In genomic region chr9:129608561-129609481, GRCh38 we compare ENCODE assay signal across 10 cellular contexts. TPM values are rescaled to one million over a fixed set of nuclear protein-coding genes. Genes with fewer than 3 reads are reported as not detected.
DNase-seq lines count a peak whose midpoint lies in the region; ATAC-seq, FAIRE-seq and TF ChIP-seq lines count a peak whose summit lies in the region.
"Had no signal": no experiment of that assay in that cellular context is flagged by ENCODE, and none has a peak within 500 bp of the region (broad histone marks: within the 10 kb centered on the region; RNA-seq: fewer than 3 reads in every experiment).

No MANE protein-coding gene starts in this region.

- CTCF ChIA-PET in K562 (lab: Yijun Ruan, JAX; ENCODE audit: low intra/inter-chr PET ratio): interaction anchor here (0.6 to 3.3 kb wide), 5 partner anchors 33 to 478 kb away, joined by 3 to 53 read pairs (median 4); partner anchors contain the start of gene ASB6

- peak overlapping the region; percentile 88 for H2AK5ac ChIP-seq in mesendoderm (ENCODE audit: low read length)

- no peak overlapping the region for H4K8ac ChIP-seq in mesendoderm (ENCODE audit: low read depth, low read length)

- peaks cover 11 to 75% of the 10 kb centered on the region in 2 experiments; a peak in 4 of 5 replicates for H3K4me1 ChIP-seq in K562 (replicated peaks in 1 of 2; ENCODE audit: control insufficient read depth in 2 of 2, insufficient read depth in 2 of 2, low read length in 2 of 2)
- peaks cover 9% of the 10 kb centered on the region for H3K4me1 ChIP-seq in mesendoderm (ENCODE audit: control insufficient read depth, low read depth, low read length)

- in situ Hi-C loops in K562 (cut with MboI): loop anchor here (5.0 to 25.0 kb wide), 3 partner anchors 47 to 272 kb away; no protein-coding TSS in a partner anchor

- no peak for TF ChIP-seq RAD21 in K562 (CRISPR knock-in tag; conservative IDR thresholded peaks at IDR 0.05 in 1 of 2, IDR thresholded peaks at IDR 0.05 in 1 of 2)

- H2BK120ac ChIP-seq in mesendoderm (ENCODE audit: low read depth, low read length): no peak overlapping the region

- no peak for TF ChIP-seq EP300 in K562 (IDR thresholded peaks at IDR 0.05; ENCODE audit: low read length)

- POLR2A ChIA-PET in K562 (lab: Yijun Ruan, JAX): interaction anchor here (0.7 to 1.7 kb wide), 4 partner anchors 99 to 470 kb away, joined by 4 to 6 read pairs (median 5); no protein-coding TSS in a partner anchor

- H3K4me3 ChIP-seq in HL-60 (replicated peaks; ENCODE audit: insufficient read depth, low read length) (no peak overlapping the region), K562 (no peak overlapping the region), mesendoderm (ENCODE audit: low read length) (no peak overlapping the region)

- no TSS peak for BruUV-seq in K562 (replicated peaks; lab: Mats Ljungman, UMichigan)

- no peaks in the 10 kb centered on the region for H3K27me3 ChIP-seq in HL-60 (ENCODE audit: insufficient read depth, poor library complexity, severe bottlenecking)
- peaks cover 0 to 24% of the 10 kb centered on the region in 2 experiments; a peak in 2 of 5 replicates for H3K27me3 ChIP-seq in K562 (ENCODE audit: control insufficient read depth in 2 of 2, insufficient read depth in 2 of 2, low read length in 2 of 2)
- no peaks in the 10 kb centered on the region for H3K27me3 ChIP-seq in mesendoderm (ENCODE audit: insufficient read depth, low read length, poor library complexity)

- no peak overlapping the region for H2AFZ ChIP-seq in K562 (ENCODE audit: low read depth, low read length)

- H3K27ac ChIP-seq in HL-60 (replicated peaks): peak overlapping the region; percentile 58; the same call in 1 of the 2 replicates
- H3K27ac ChIP-seq in K562 (ENCODE audit: extremely low read depth, low read depth, low read length): no peak overlapping the region
- H3K27ac ChIP-seq in mesendoderm (ENCODE audit: low read depth, low read length): no peak overlapping the region
- H3K27ac ChIP-seq in temporal lobe (ENCODE audit: low read depth, low read length): peak overlapping the region; percentile 1

- no peak for TF ChIP-seq CTCF in HL-60 (IDR thresholded peaks at IDR 0.05; ENCODE audit: insufficient read depth, low read length)
- TF ChIP-seq CTCF in K562 (IDR thresholded peaks at IDR 0.05 in 2 of 3, conservative IDR thresholded peaks at IDR 0.05 in 1 of 3; ENCODE audit: insufficient read depth in 2 of 3, low read depth in 1 of 3, low read length in 3 of 3): no peak
- TF ChIP-seq CTCF in GM20000 (IDR thresholded peaks at IDR 0.05; ENCODE audit: extremely low read depth, missing control alignments): no peak

- peak overlapping the region; percentile 93 for H3K4ac ChIP-seq in mesendoderm (ENCODE audit: low read depth, low read length)

- H3K23ac ChIP-seq in mesendoderm (ENCODE audit: low read length): peak overlapping the region; percentile 74

- no peak for DNase-seq in HL-60 (ENCODE audit: low read depth in 1 of 2, low spot score in 1 of 2)
- no peak for DNase-seq in K562 (ENCODE audit: extremely low read depth in 1 of 4, low spot score in 3 of 4)
- no peak for DNase-seq in mesendoderm
- DNase-seq in GM20000 (ENCODE audit: low spot score): no peak
- no peak for DNase-seq in midbrain (lab: John Stamatoyannopoulos, UW)
- no peak for DNase-seq in central memory CD4-positive, alpha-beta T cell
- DNase-seq: Karpas-422, NCI-H510A treated with DMSO at 0.1 percent for 48 hours had no signal

- no peak overlapping the region for H2BK15ac ChIP-seq in mesendoderm (replicated peaks; ENCODE audit: low read depth)

- peak overlapping the region; percentile 50 for H2BK5ac ChIP-seq in mesendoderm (ENCODE audit: low read length)

- H3K79me2 ChIP-seq in K562 (ENCODE audit: control insufficient read depth, insufficient read depth, low read length) (no peaks in the 10 kb centered on the region), mesendoderm (ENCODE audit: control insufficient read depth, insufficient read depth, low read length) (no peaks in the 10 kb centered on the region)

- no peak for ATAC-seq in K562

- H3K18ac ChIP-seq in mesendoderm (ENCODE audit: low read length): peak overlapping the region; percentile 92

- H3K36me3 ChIP-seq in K562 (ENCODE audit: control insufficient read depth, insufficient read depth, low read length) (no peaks in the 10 kb centered on the region), mesendoderm (ENCODE audit: control insufficient read depth, insufficient read depth, low read length) (no peaks in the 10 kb centered on the region)

- H3K4me2 ChIP-seq in K562 (ENCODE audit: insufficient read depth, low read length): no peak overlapping the region
- H3K4me2 ChIP-seq in mesendoderm (ENCODE audit: low read length): no peak overlapping the region

- WGBS in K562 (ENCODE audit: insufficient coverage, low coverage, missing lambda C conversion rate): 80% methylated on average over 18 of the region's 27 CpGs
- WGBS in mesendoderm (ENCODE audit: extremely low coverage, insufficient coverage, low lambda C conversion rate): no CpG with 5 or more reads among the region's 27 CpGs

- H4K20me1 ChIP-seq in K562 (replicated peaks; ENCODE audit: control insufficient read depth, insufficient read depth, low read length): 0 out of 2 replicates have a peak, but pooled peaks cover 10% of the 10 kb centered on the region

- intact Hi-C loops in K562 (cut with micrococcal nuclease): loop anchor here (5.0 to 10.0 kb wide), 2 partner anchors 54 to 122 kb away; no protein-coding TSS in a partner anchor

- FAIRE-seq in K562 (lab: Jason Lieb, UNC): no peak

- H4K5ac ChIP-seq in mesendoderm (ENCODE audit: low read length): no peak overlapping the region

- H3K79me1 ChIP-seq in mesendoderm (ENCODE audit: low read length): no peaks in the 10 kb centered on the region

- peak overlapping the region; percentile 83 for H3K56ac ChIP-seq in mesendoderm (ENCODE audit: low read length)

- H3K9me3 ChIP-seq in K562 (replicated peaks; ENCODE audit: control insufficient read depth, insufficient read depth, low read depth, low read length): no peaks in the 10 kb centered on the region

- H3K9ac ChIP-seq in K562 (ENCODE audit: insufficient read depth in 1 of 2, low read depth in 2 of 2, low read length in 2 of 2): peak overlapping the region in 1 of 2 experiments; percentile 55; a peak in 2 of 4 replicates
- H3K9ac ChIP-seq in mesendoderm (ENCODE audit: low read length): no peak overlapping the region

- no peak for TF ChIP-seq POLR2A in K562 (conservative IDR thresholded peaks at IDR 0.05)

- H3K9me1 ChIP-seq in K562 (ENCODE audit: control insufficient read depth, insufficient read depth, low read length): no peaks in the 10 kb centered on the region

RNA-seq across cellular contexts. Expression of gene C9orf50, which starts 12.1 kb away (rescaled TPM):
- total RNA-seq in K562 (2011; cell fraction: chromatin; rRNA removed; ENCODE audit: low replicate concordance): not detected in 2 replicates
- not detected in 2 replicates for total RNA-seq in K562 (2011; cell fraction: nucleolus; rRNA removed)
- total RNA-seq in K562 (2011; cell fraction: nucleoplasm; rRNA removed): not detected in 2 replicates
- total RNA-seq in K562 (2014; rRNA removed) (0.12 TPM in 1 of 2 replicates, not detected in the other), K562 (2014; rRNA removed; fragmentation: Illumina TruSeq; extraction: Trizol) (not detected in 2 replicates), K562 (2015; rRNA removed; fragmentation: Illumina TruSeq; extraction: Trizol) (not detected in 2 replicates), K562 (2021) (not detected in 2 replicates), temporal lobe (not detected)
- polyA plus RNA-seq in K562 (2011; rRNA removed) (not detected in 2 replicates), K562 (2014; fragmentation: Illumina TruSeq; extraction: Trizol) (not detected in 2 replicates), K562 (2014; fragmentation: Nextera tagmentation; extraction: Ambion mirVana) (not detected), K562 (2014; rRNA removed) (not detected in 2 replicates)
- not detected in 2 replicates for polyA plus RNA-seq in K562 (2011; cell fraction: cytosol; rRNA removed)
- polyA plus RNA-seq in K562 (2011; cell fraction: nucleus; rRNA removed): not detected in 2 replicates
- polyA plus RNA-seq in K562 (2012): not detected in 2 replicates
- not detected in 2 replicates for polyA minus RNA-seq in K562 (2011; rRNA and poly(A)+ RNA removed)
- polyA minus RNA-seq in K562 (2011; cell fraction: cytosol; rRNA and poly(A)+ RNA removed): not detected in 2 replicates
- polyA minus RNA-seq in K562 (2011; cell fraction: nucleus; rRNA and poly(A)+ RNA removed): not detected in 2 replicates
- not detected for polyA plus RNA-seq in mesendoderm (2013, experiment 1 of 2)
- polyA plus RNA-seq in mesendoderm (2013, experiment 2 of 2): not detected
- total RNA-seq: T-helper 1 cell treated with Interleukin-12 subunit alpha and Interleukin-12 subunit beta and Interleukin-4 antibody, amounts not matched to agents 30 ng/mL and 1 ng/mL, for 36 hours had no signal

RNA-seq across cellular contexts. Expression of gene NTMT1, which starts 17.1 kb away (rescaled TPM):
- 28.6 and 94.1 TPM in 2 replicates for total RNA-seq in K562 (2011; cell fraction: chromatin; rRNA removed; ENCODE audit: low replicate concordance)
- 70.3 and 71.4 TPM in 2 replicates for total RNA-seq in K562 (2011; cell fraction: nucleolus; rRNA removed)
- total RNA-seq in K562 (2011; cell fraction: nucleoplasm; rRNA removed): 51.0 and 57.9 TPM in 2 replicates
- total RNA-seq in K562 (2014; rRNA removed) (116 and 120 TPM in 2 replicates), K562 (2014; rRNA removed; fragmentation: Illumina TruSeq; extraction: Trizol) (49.6 and 59.2 TPM in 2 replicates), K562 (2015; rRNA removed; fragmentation: Illumina TruSeq; extraction: Trizol) (74.3 and 78.1 TPM in 2 replicates), K562 (2021) (108 and 110 TPM in 2 replicates), temporal lobe (11.1 TPM)
- polyA plus RNA-seq in K562 (2011; rRNA removed) (74.7 and 79.2 TPM in 2 replicates), K562 (2014; fragmentation: Illumina TruSeq; extraction: Trizol) (80.6 and 113 TPM in 2 replicates), K562 (2014; fragmentation: Nextera tagmentation; extraction: Ambion mirVana) (10 to 100 TPM; 42.1 to 67.0 TPM), K562 (2014; rRNA removed) (111 and 121 TPM in 2 replicates)
- polyA plus RNA-seq in K562 (2011; cell fraction: cytosol; rRNA removed): 89.1 and 124 TPM in 2 replicates
- polyA plus RNA-seq in K562 (2011; cell fraction: nucleus; rRNA removed): 42.9 and 47.3 TPM in 2 replicates
- 42.1 and 72.6 TPM in 2 replicates for polyA plus RNA-seq in K562 (2012)
- 34.5 and 60.2 TPM in 2 replicates for polyA minus RNA-seq in K562 (2011; rRNA and poly(A)+ RNA removed)
- 23.4 and 42.2 TPM in 2 replicates for polyA minus RNA-seq in K562 (2011; cell fraction: cytosol; rRNA and poly(A)+ RNA removed)
- polyA minus RNA-seq in K562 (2011; cell fraction: nucleus; rRNA and poly(A)+ RNA removed): 14.7 and 15.7 TPM in 2 replicates
- polyA plus RNA-seq in mesendoderm (2013, experiment 1 of 2): 42.0 TPM
- 43.1 TPM for polyA plus RNA-seq in mesendoderm (2013, experiment 2 of 2)

RNA-seq across cellular contexts. Expression of gene ASB6, which starts 33.1 kb away (rescaled TPM):
- 8.0 and 24.6 TPM in 2 replicates for total RNA-seq in K562 (2011; cell fraction: chromatin; rRNA removed; ENCODE audit: low replicate concordance)
- total RNA-seq in K562 (2011; cell fraction: nucleolus; rRNA removed): 20.2 and 20.4 TPM in 2 replicates
- total RNA-seq in K562 (2011; cell fraction: nucleoplasm; rRNA removed): 10.2 and 12.6 TPM in 2 replicates
- 12.4 and 15.8 TPM in 2 replicates for total RNA-seq in K562 (2014; rRNA removed)
- 4.1 and 4.9 TPM in 2 replicates for total RNA-seq in K562 (2014; rRNA removed; fragmentation: Illumina TruSeq; extraction: Trizol)
- total RNA-seq in K562 (2015; rRNA removed; fragmentation: Illumina TruSeq; extraction: Trizol): 8.6 TPM in 2 replicates
- total RNA-seq in K562 (2021): 17.1 and 17.3 TPM in 2 replicates
- polyA plus RNA-seq in K562 (2011; rRNA removed): 11.3 and 13.1 TPM in 2 replicates
- 10.5 and 18.2 TPM in 2 replicates for polyA plus RNA-seq in K562 (2011; cell fraction: cytosol; rRNA removed)
- polyA plus RNA-seq in K562 (2011; cell fraction: nucleus; rRNA removed): 26.0 and 42.0 TPM in 2 replicates
- polyA plus RNA-seq in K562 (2012): 11.4 and 12.4 TPM in 2 replicates
- 12.8 and 13.1 TPM in 2 replicates for polyA plus RNA-seq in K562 (2014; fragmentation: Illumina TruSeq; extraction: Trizol)
- 1 to 10 TPM in 1 of 2 experiments, under 1 TPM in 1; 0.92 to 1.1 TPM for polyA plus RNA-seq in K562 (2014; fragmentation: Nextera tagmentation; extraction: Ambion mirVana)
- 17.8 and 19.5 TPM in 2 replicates for polyA plus RNA-seq in K562 (2014; rRNA removed)
- polyA minus RNA-seq in K562 (2011; rRNA and poly(A)+ RNA removed): 3.6 and 4.9 TPM in 2 replicates
- 5.0 and 6.1 TPM in 2 replicates for polyA minus RNA-seq in K562 (2011; cell fraction: cytosol; rRNA and poly(A)+ RNA removed)
- 7.3 and 9.0 TPM in 2 replicates for polyA minus RNA-seq in K562 (2011; cell fraction: nucleus; rRNA and poly(A)+ RNA removed)
- 11.8 TPM for polyA plus RNA-seq in mesendoderm (2013, experiment 1 of 2)
- polyA plus RNA-seq in mesendoderm (2013, experiment 2 of 2): 11.2 TPM
- 12.5 TPM for total RNA-seq in temporal lobe

RNA-seq across cellular contexts. Expression of gene PRRX2, which starts 56.6 kb away (rescaled TPM):
- total RNA-seq in K562 (2011; cell fraction: chromatin; rRNA removed; ENCODE audit: low replicate concordance): not detected in 2 replicates
- not detected in 2 replicates for total RNA-seq in K562 (2011; cell fraction: nucleolus; rRNA removed)
- not detected in 2 replicates for total RNA-seq in K562 (2011; cell fraction: nucleoplasm; rRNA removed)
- total RNA-seq in K562 (2014; rRNA removed) (not detected in 2 replicates), K562 (2014; rRNA removed; fragmentation: Illumina TruSeq; extraction: Trizol) (not detected in 2 replicates), K562 (2015; rRNA removed; fragmentation: Illumina TruSeq; extraction: Trizol) (not detected in 2 replicates), K562 (2021) (not detected in 2 replicates), temporal lobe (0.25 TPM)
- polyA plus RNA-seq in K562 (2011; rRNA removed) (not detected in 2 replicates), K562 (2014; fragmentation: Illumina TruSeq; extraction: Trizol) (not detected in 2 replicates), K562 (2014; fragmentation: Nextera tagmentation; extraction: Ambion mirVana) (not detected), K562 (2014; rRNA removed) (0.21 TPM in 1 of 2 replicates, not detected in the other)
- 0.18 TPM in 1 of 2 replicates, not detected in the other for polyA plus RNA-seq in K562 (2011; cell fraction: cytosol; rRNA removed)
- 0.13 TPM in 1 of 2 replicates, not detected in the other for polyA plus RNA-seq in K562 (2011; cell fraction: nucleus; rRNA removed)
- polyA plus RNA-seq in K562 (2012): not detected in 2 replicates
- polyA minus RNA-seq in K562 (2011; rRNA and poly(A)+ RNA removed): not detected in 2 replicates
- polyA minus RNA-seq in K562 (2011; cell fraction: cytosol; rRNA and poly(A)+ RNA removed): not detected in 2 replicates
- polyA minus RNA-seq in K562 (2011; cell fraction: nucleus; rRNA and poly(A)+ RNA removed): not detected in 2 replicates
- polyA plus RNA-seq in mesendoderm (2013, experiment 1 of 2): 5.4 TPM
- polyA plus RNA-seq in mesendoderm (2013, experiment 2 of 2): 5.1 TPM

Comparison
In these comparisons a context has a peak if more than half of its experiments do, and no peak if none do; other contexts are left out.
1. H3K27ac ChIP-seq: peak in HL-60 (single experiment) and temporal lobe (single experiment); none in K562 (single experiment) and mesendoderm (single experiment).